In the genomic region with DNA sequence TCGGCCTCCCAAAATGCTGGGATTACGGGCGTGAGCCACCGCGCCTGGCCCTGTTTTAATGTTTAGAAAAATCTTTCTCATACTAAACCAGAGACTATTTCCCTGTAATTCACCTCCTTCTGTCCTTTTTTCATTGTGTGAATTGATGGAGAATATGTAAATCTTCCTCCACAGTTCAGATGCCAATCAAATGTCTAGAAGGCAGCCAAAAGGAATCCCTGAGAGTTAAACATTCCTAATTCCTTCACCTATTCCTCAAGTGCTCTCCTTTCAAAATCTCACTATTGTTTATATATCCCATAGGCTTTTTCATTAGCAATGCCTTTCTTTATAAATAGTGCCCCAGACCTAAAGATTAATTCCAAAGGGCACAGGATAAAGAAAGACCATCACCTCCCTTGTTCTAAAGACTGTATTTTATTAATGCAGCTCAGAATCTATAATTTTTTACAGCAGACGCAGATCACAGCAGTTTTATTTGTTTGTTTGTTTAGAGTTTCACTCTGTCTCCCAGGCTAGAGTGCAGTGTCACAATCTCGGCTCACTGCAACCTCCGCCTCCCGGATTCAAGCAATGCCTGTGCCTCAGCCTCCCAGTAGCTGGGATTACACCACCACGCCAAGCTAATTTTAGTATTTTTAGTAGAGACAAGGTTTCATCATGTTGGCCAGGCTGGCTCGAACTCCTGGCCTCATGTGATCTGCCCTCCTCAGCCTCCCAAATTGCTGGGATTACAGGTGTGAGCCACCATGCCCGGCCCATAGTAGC, we compare ENCODE assay signal across 26 cellular contexts. TPM values are rescaled to one million over a fixed set of nuclear protein-coding genes. Genes with fewer than 3 reads are reported as not detected.
A peak's percentile ranks its signal among the peaks of the same experiment; 100 is the strongest.
DNase-seq lines count a peak whose midpoint lies in the region; ATAC-seq and TF ChIP-seq lines count a peak whose summit lies in the region.
"Had no signal": no experiment of that assay in that cellular context is flagged by ENCODE, and none has a peak within 500 bp of the region (broad histone marks: within the 10 kb centered on the region; RNA-seq: fewer than 3 reads in every experiment).

No MANE protein-coding gene starts in this region.

- peaks cover 8% of the 10 kb centered on the region for H3F3A ChIP-seq in neural cell (ENCODE audit: insufficient read depth, low read length, poor library complexity, severe bottlenecking)

- CTCF ChIA-PET in activated CD8-positive, alpha-beta memory T cell treated with anti-CD3 and anti-CD28 coated beads, Interleukin-2, amount 10 ng/mL, durations not matched to agents 7 days and 5 days (lab: Charles Lee): interaction anchor here (0.8 to 3.1 kb wide), 4 partner anchors 11 to 60 kb away, joined by 3 to 14 read pairs (median 6); partner anchors contain the start of gene CDK5RAP3

- H3K9me3 Mint-ChIP-seq in CD14-positive monocyte: peaks cover 0 to 2% (median 0%) of the 10 kb centered on the region in 7 donors
- H3K9me3 Mint-ChIP-seq in activated CD8-positive, alpha-beta memory T cell treated with anti-CD3 and anti-CD28 coated beads, Interleukin-2, amount 10 ng/mL, durations not matched to agents 7 days and 5 days (ENCODE audit: low read depth): no peaks in the 10 kb centered on the region
- H3K9me3 Mint-ChIP-seq: CD4-positive, alpha-beta memory T cell; GM23338 had no signal

- H3K9ac ChIP-seq in neural cell (ENCODE audit: low read length): no peak overlapping the region

- TF ChIP-seq CTCF in CD14-positive monocyte (IDR thresholded peaks at IDR 0.05) (no peak), neural cell (IDR thresholded peaks at IDR 0.05; ENCODE audit: poor library complexity, severe bottlenecking) (no peak)

- no peak overlapping the region for H2AFZ ChIP-seq in neural cell (ENCODE audit: low read depth, low read length)

- H3K4me2 ChIP-seq in neural cell (ENCODE audit: low read length): no peak overlapping the region
- H3K4me2 ChIP-seq: GM23338 had no signal

- TF ChIP-seq EP300 in neural cell (conservative IDR thresholded peaks at IDR 0.05; ENCODE audit: poor library complexity, severe bottlenecking): peak; percentile 16

- H3K27ac Mint-ChIP-seq in CD14-positive monocyte: peak overlapping the region; percentile 2 to 78 (median 74)
- no peak overlapping the region for H3K27ac Mint-ChIP-seq in activated CD8-positive, alpha-beta memory T cell treated with anti-CD3 and anti-CD28 coated beads, Interleukin-2, amount 10 ng/mL, durations not matched to agents 7 days and 5 days
- H3K27ac Mint-ChIP-seq: CD4-positive, alpha-beta memory T cell; GM23338 had no signal

- H3K4me3 ChIP-seq in neural cell (ENCODE audit: low read length): no peak overlapping the region
- H3K4me3 ChIP-seq: GM23338 had no signal

- no peaks in the 10 kb centered on the region for H3K9me3 ChIP-seq in neural cell (ENCODE audit: low read length)
- H3K9me3 ChIP-seq: BE2C had no signal

- peak overlapping the region; percentile 64 for H3K27ac ChIP-seq in neural cell (ENCODE audit: low read length)

- peak overlapping the region; percentile 6 to 23 for H3K4me3 Mint-ChIP-seq in CD14-positive monocyte
- no peak overlapping the region for H3K4me3 Mint-ChIP-seq in activated CD8-positive, alpha-beta memory T cell treated with anti-CD3 and anti-CD28 coated beads, Interleukin-2, amount 10 ng/mL, durations not matched to agents 7 days and 5 days
- H3K4me3 Mint-ChIP-seq: CD4-positive, alpha-beta memory T cell; GM23338 had no signal

- no peaks in the 10 kb centered on the region for H3K9me2 ChIP-seq in neural cell (ENCODE audit: insufficient read depth, low read length)

- no peak for TF ChIP-seq RAD21 in neural cell (conservative IDR thresholded peaks at IDR 0.05)

- no peaks in the 10 kb centered on the region for H4K20me1 ChIP-seq in neural cell (ENCODE audit: insufficient read depth)

- H3K4me1 Mint-ChIP-seq in CD14-positive monocyte: peaks cover 68% of the 10 kb centered on the region
- H3K4me1 Mint-ChIP-seq in activated CD8-positive, alpha-beta memory T cell treated with anti-CD3 and anti-CD28 coated beads, Interleukin-2, amount 10 ng/mL, durations not matched to agents 7 days and 5 days: peaks cover 46% of the 10 kb centered on the region

- H3K79me2 ChIP-seq in neural cell (replicated peaks; ENCODE audit: insufficient read depth, low read length): no peaks in the 10 kb centered on the region

- peak; percentile 55 for DNase-seq in CD14-positive monocyte (ENCODE audit: low spot score)
- DNase-seq in MV-4-11 (lab: John Stamatoyannopoulos, UW): peak; percentile 28
- DNase-seq in cerebellar cortex (ENCODE audit: low spot score): peak; percentile 35
- no peak for DNase-seq in activated CD8-positive, alpha-beta memory T cell treated with anti-CD3 and anti-CD28 coated beads, Interleukin-2, amount 10 ng/mL, durations not matched to agents 7 days and 5 days
- DNase-seq in AML-193 (lab: John Stamatoyannopoulos, UW): no peak
- DNase-seq: BE2C; CD4-positive, alpha-beta memory T cell; DMS153; GDM1; HCEC 1CT; MM.1S; NCI-H1417; NCI-H187; NCI-H2107; NCI-H510A; NCI-H748 treated with DMSO at 0.1 percent for 48 hours; NK-92 treated with Interleukin-12 subunit alpha and Interleukin-12 subunit beta, amount 100 ng/mL, for 24 hours; SHP77 had no signal

- peaks cover 2 to 3% of the 10 kb centered on the region in 2 donors for H3K36me3 Mint-ChIP-seq in CD14-positive monocyte
- H3K36me3 Mint-ChIP-seq in activated CD8-positive, alpha-beta memory T cell treated with anti-CD3 and anti-CD28 coated beads, Interleukin-2, amount 10 ng/mL, durations not matched to agents 7 days and 5 days: no peaks in the 10 kb centered on the region
- H3K36me3 Mint-ChIP-seq: CD4-positive, alpha-beta memory T cell had no signal

- intact Hi-C loops in CD14-positive monocyte (cut with micrococcal nuclease): no loop called here

- no peaks in the 10 kb centered on the region for H3K27me3 ChIP-seq in neural cell (ENCODE audit: insufficient read depth, low read depth, low read length)
- H3K27me3 ChIP-seq: BE2C had no signal

- no peaks in the 10 kb centered on the region for H3K36me3 ChIP-seq in neural cell (ENCODE audit: insufficient read depth, low read length)
- H3K36me3 ChIP-seq: BE2C had no signal

- H3K27me3 Mint-ChIP-seq in CD14-positive monocyte (ENCODE audit: low read depth in 3 of 3): peaks cover 5 to 17% (median 16%) of the 10 kb centered on the region in 3 donors
- peaks cover 28% of the 10 kb centered on the region for H3K27me3 Mint-ChIP-seq in activated CD8-positive, alpha-beta memory T cell treated with anti-CD3 and anti-CD28 coated beads, Interleukin-2, amount 10 ng/mL, durations not matched to agents 7 days and 5 days

- no peak for ATAC-seq in activated CD8-positive, alpha-beta memory T cell treated with anti-CD3 and anti-CD28 coated beads, Interleukin-2, amount 10 ng/mL, durations not matched to agents 7 days and 5 days
- ATAC-seq in GM18520 (IDR thresholded peaks at IDR 0.05; ENCODE audit: unreplicated experiment): no peak
- ATAC-seq in GM21381 (IDR thresholded peaks at IDR 0.05; ENCODE audit: unreplicated experiment): no peak
- ATAC-seq: GM23338 had no signal

TF ChIP-seq in neural cell, 6 proteins besides CTCF, POLR2A, EP300 and RAD21 (continues in another document):
- TF ChIP-seq EZH2 (IDR thresholded peaks at IDR 0.05; ENCODE audit: borderline replicate concordance, insufficient read depth, low read length, poor library complexity, severe bottlenecking): no peak
- TF ChIP-seq TAF1 (IDR thresholded peaks at IDR 0.05; ENCODE audit: low read depth): no peak
- no peak for TF ChIP-seq SMC3 (conservative IDR thresholded peaks at IDR 0.05; ENCODE audit: poor library complexity)
- TF ChIP-seq REST (IDR thresholded peaks at IDR 0.05; ENCODE audit: borderline replicate concordance): no peak

RNA-seq across cellular contexts. Expression of gene COPZ2, which starts 30.5 kb away (rescaled TPM):
- polyA plus RNA-seq in CD14-positive monocyte (10 to 100 TPM in 1 of 2 donors, 1 to 10 TPM in 1; 6.9 to 12.2 TPM), neural cell (not detected in 2 replicates)
- polyA minus RNA-seq in neural cell: not detected in 2 replicates
- 10 to 100 TPM in 1 of 2 experiments, 1 to 10 TPM in 1; 5.4 to 14.1 TPM for total RNA-seq in activated CD8-positive, alpha-beta memory T cell treated with anti-CD3 and anti-CD28 coated beads, Interleukin-2, amount 10 ng/mL, durations not matched to agents 7 days and 5 days
- total RNA-seq: GM23338 had no signal
- polyA plus RNA-seq: GM23338 had no signal

RNA-seq across cellular contexts. Expression of gene CDK5RAP3, which starts 36.2 kb away (rescaled TPM):
- polyA plus RNA-seq in CD14-positive monocyte: 10 to 100 TPM; 86.1 to 94.4 TPM
- polyA plus RNA-seq in neural cell: 343 and 358 TPM in 2 replicates
- polyA minus RNA-seq in neural cell: 70.8 and 77.7 TPM in 2 replicates
- total RNA-seq in activated CD8-positive, alpha-beta memory T cell treated with anti-CD3 and anti-CD28 coated beads, Interleukin-2, amount 10 ng/mL, durations not matched to agents 7 days and 5 days: 100 to 1,000 TPM; 215 to 262 TPM

RNA-seq across cellular contexts. Expression of gene NFE2L1, which starts 41.0 kb away (rescaled TPM):
- polyA plus RNA-seq in CD14-positive monocyte (1 to 10 TPM; 2.8 to 7.1 TPM), neural cell (48.4 and 67.1 TPM in 2 replicates)
- 82.2 and 96.9 TPM in 2 replicates for polyA minus RNA-seq in neural cell
- 10 to 100 TPM; 56.1 to 80.8 TPM for total RNA-seq in activated CD8-positive, alpha-beta memory T cell treated with anti-CD3 and anti-CD28 coated beads, Interleukin-2, amount 10 ng/mL, durations not matched to agents 7 days and 5 days

RNA-seq across cellular contexts. Expression of gene PRR15L, which starts 49.4 kb away (rescaled TPM):
- not detected for polyA plus RNA-seq in CD14-positive monocyte
- not detected in 2 replicates for polyA plus RNA-seq in neural cell
- not detected in 2 replicates for polyA minus RNA-seq in neural cell
- not detected for total RNA-seq in activated CD8-positive, alpha-beta memory T cell treated with anti-CD3 and anti-CD28 coated beads, Interleukin-2, amount 10 ng/mL, durations not matched to agents 7 days and 5 days
- total RNA-seq: A172; CD4-positive, alpha-beta memory T cell; Daoy; GM23338; LHCN-M2; RPMI7951 had no signal

Comparison
In these comparisons a context has a peak if more than half of its experiments do, and no peak if none do; other contexts are left out.
1. DNase-seq: peak in CD14-positive monocyte (single experiment), MV-4-11 (single experiment) and cerebellar cortex (single experiment); none in activated CD8-positive, alpha-beta memory T cell treated with anti-CD3 and anti-CD28 coated beads, Interleukin-2, amount 10 ng/mL, durations not matched to agents 7 days and 5 days (single experiment) and AML-193 (0 of 2).